Comparison of ENCODE assay signal across 7 cellular contexts in the genomic region with DNA sequence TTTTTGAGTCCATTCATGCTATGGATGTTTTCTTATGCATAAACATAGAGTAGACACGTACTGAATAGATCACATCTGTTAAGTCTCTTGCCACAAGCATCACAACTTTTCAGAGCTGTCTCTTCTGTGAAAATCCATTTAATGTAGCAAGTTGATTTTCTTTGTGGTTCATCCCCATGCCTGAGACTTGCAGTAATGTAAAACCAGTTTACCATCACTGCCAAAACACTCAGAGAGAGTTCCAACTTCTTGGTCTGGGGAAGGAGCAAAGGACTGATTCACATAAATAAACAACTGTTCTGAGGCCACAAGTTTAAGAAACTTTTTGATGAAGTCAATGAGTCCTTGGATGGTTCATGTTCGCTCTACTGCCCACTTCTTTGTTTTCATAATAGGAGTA. TPM values are rescaled to one million over a fixed set of nuclear protein-coding genes. Genes with fewer than 3 reads are reported as not detected.
DNase-seq lines count a peak whose midpoint lies in the region; ATAC-seq, FAIRE-seq and TF ChIP-seq lines count a peak whose summit lies in the region.
"Not testable (repeated sequence)": the region's sequence is repeated elsewhere in the genome, so short reads cannot be mapped to it uniquely, and the experiment has no call there.

No MANE protein-coding gene starts in this region.

- in situ Hi-C loops in mammary epithelial cell (cut with MboI; ENCODE audit: low sequenced_read_pairs in 2 of 2) = not testable (repeated sequence)

- WGBS in mammary epithelial cell (ENCODE audit: low coverage, missing lambda C conversion rate) = 81% methylated on average over 2 of the region's 2 CpGs

- H3K9me3 Mint-ChIP-seq in progenitor cell of endocrine pancreas (ENCODE audit: low read depth) = not testable (repeated sequence)

- H3K4me3 ChIP-seq in BJ (ENCODE audit: low read depth, low read length); mammary epithelial cell (replicated peaks in 1 of 3; ENCODE audit: insufficient read depth in 1 of 3, low read depth in 2 of 3, low read length in 3 of 3); fibroblast of the aortic adventitia (ENCODE audit: low read depth, low read length); left lung: not testable (repeated sequence)

- H4K20me1 ChIP-seq in mammary epithelial cell (ENCODE audit: insufficient read depth, low read length) = not testable (repeated sequence)

- ATAC-seq in left lung = peak; percentile 52

- not testable (repeated sequence) for H3K36me3 Mint-ChIP-seq in progenitor cell of endocrine pancreas (ENCODE audit: insufficient read depth)

- not testable (repeated sequence) for H2AFZ ChIP-seq in mammary epithelial cell (ENCODE audit: low read depth, low read length)

- dilution Hi-C loops in mammary epithelial cell (cut with HindIII; ENCODE audit: low sequenced_read_pairs) = loop anchor here (5.0 kb wide), 1 partner anchor 45 kb away; no protein-coding TSS in a partner anchor

- not testable (repeated sequence) for TF ChIP-seq CTCF in BJ (IDR thresholded peaks at IDR 0.05; ENCODE audit: insufficient read depth, low read depth, low read length); mammary epithelial cell (conservative IDR thresholded peaks at IDR 0.05 in 1 of 2, IDR thresholded peaks at IDR 0.05 in 1 of 2; ENCODE audit: extremely low read depth in 1 of 2, insufficient read depth in 1 of 2, low read depth in 1 of 2, low read length in 2 of 2); fibroblast of the aortic adventitia (IDR thresholded peaks at IDR 0.05; ENCODE audit: insufficient read depth, low read length); left lung (IDR thresholded peaks at IDR 0.05); progenitor cell of endocrine pancreas (IDR thresholded peaks at IDR 0.05; ENCODE audit: unreplicated experiment)

- not testable (repeated sequence) for H3K4me2 ChIP-seq in mammary epithelial cell (ENCODE audit: insufficient read depth, low read depth, low read length)

- H3K27me3 Mint-ChIP-seq in progenitor cell of endocrine pancreas = peaks cover 14% of the 10 kb centered on the region

- not testable (repeated sequence) for H3K4me1 ChIP-seq in mammary epithelial cell (ENCODE audit: insufficient read depth, low read length)
- peaks cover 0 to 53% of the 10 kb centered on the region in 2 donors for H3K4me1 ChIP-seq in left lung

- peaks cover 14% of the 10 kb centered on the region for H3K4me1 Mint-ChIP-seq in progenitor cell of endocrine pancreas (ENCODE audit: low read depth)

- FAIRE-seq in GM18507 (lab: Jason Lieb, UNC) = peak; percentile 24

- not testable (repeated sequence) for H3K9ac ChIP-seq in mammary epithelial cell (ENCODE audit: insufficient read depth, low read length)

- BruUV-seq in mammary epithelial cell (replicated peaks; lab: Mats Ljungman, UMichigan) = not testable (repeated sequence)

- CTCF ChIA-PET in BJ (lab: Yijun Ruan, JAX); mammary epithelial cell (lab: Charles Lee; ENCODE audit: low non-redundant PET): not testable (repeated sequence)

- not testable (repeated sequence) for H3K9me3 ChIP-seq in mammary epithelial cell (replicated peaks; ENCODE audit: insufficient read depth, low read length); left lung

- not testable (repeated sequence) for H3K4me3 Mint-ChIP-seq in progenitor cell of endocrine pancreas (ENCODE audit: low read depth)

- H3K79me2 ChIP-seq in mammary epithelial cell (ENCODE audit: insufficient read depth, low read length) = not testable (repeated sequence)

- intact Hi-C loops in mammary epithelial cell (cut with micrococcal nuclease); left lung (cut with DNase I): not testable (repeated sequence)

- POLR2A ChIA-PET in BJ (lab: Charles Lee) = not testable (repeated sequence)

- peak overlapping the region; percentile 26 for H3K27ac Mint-ChIP-seq in progenitor cell of endocrine pancreas

- DNase-seq in BJ (ENCODE audit: low read depth) (peak; percentile 54), RPMI7951 (ENCODE audit: low read depth) (peak; percentile 23), mammary epithelial cell (peak; percentile 16), fibroblast of the aortic adventitia (ENCODE audit: low read depth) (peak; percentile 80)
- DNase-seq in GM18507 (ENCODE audit: extremely low spot score, insufficient read length, low read depth); left lung; progenitor cell of endocrine pancreas (ENCODE audit: low spot score, unreplicated experiment): not testable (repeated sequence)

- not testable (repeated sequence) for H3K27me3 ChIP-seq in BJ (ENCODE audit: control insufficient read depth, insufficient read depth, low read length); mammary epithelial cell (ENCODE audit: insufficient read depth, low read length); left lung

- not testable (repeated sequence) for H3K27ac ChIP-seq in mammary epithelial cell (ENCODE audit: insufficient read depth, low read depth, low read length)
- H3K27ac ChIP-seq in left lung = peak overlapping the region; percentile 33 to 57

- not testable (repeated sequence) for H3K36me3 ChIP-seq in BJ (ENCODE audit: control insufficient read depth, insufficient read depth, low read length); mammary epithelial cell (ENCODE audit: insufficient read depth, low read length); left lung

RNA-seq across cellular contexts. Expression of a gene that starts 24.8 kb away (rescaled TPM):
- polyA plus RNA-seq in BJ (2011; rRNA removed) (17.6 and 20.9 TPM in 2 replicates), mammary epithelial cell (7.6 TPM)
- 22.4 and 31.7 TPM in 2 replicates for polyA minus RNA-seq in BJ (2011; rRNA and poly(A)+ RNA removed)
- total RNA-seq in RPMI7951 (2014; rRNA removed; shearing (Covaris generic)) = 7.6 and 7.9 TPM in 2 replicates
- total RNA-seq in mammary epithelial cell (10 to 100 TPM; 20.0 to 24.8 TPM), fibroblast of the aortic adventitia (ENCODE audit: low replicate concordance) (15.8 and 30.5 TPM in 2 replicates), left lung (10 to 100 TPM; 43.4 to 49.0 TPM), progenitor cell of endocrine pancreas (18.0 and 20.5 TPM in 2 replicates)
- polyA minus RNA-seq in mammary epithelial cell = 45.6 TPM
